In the genomic region with DNA sequence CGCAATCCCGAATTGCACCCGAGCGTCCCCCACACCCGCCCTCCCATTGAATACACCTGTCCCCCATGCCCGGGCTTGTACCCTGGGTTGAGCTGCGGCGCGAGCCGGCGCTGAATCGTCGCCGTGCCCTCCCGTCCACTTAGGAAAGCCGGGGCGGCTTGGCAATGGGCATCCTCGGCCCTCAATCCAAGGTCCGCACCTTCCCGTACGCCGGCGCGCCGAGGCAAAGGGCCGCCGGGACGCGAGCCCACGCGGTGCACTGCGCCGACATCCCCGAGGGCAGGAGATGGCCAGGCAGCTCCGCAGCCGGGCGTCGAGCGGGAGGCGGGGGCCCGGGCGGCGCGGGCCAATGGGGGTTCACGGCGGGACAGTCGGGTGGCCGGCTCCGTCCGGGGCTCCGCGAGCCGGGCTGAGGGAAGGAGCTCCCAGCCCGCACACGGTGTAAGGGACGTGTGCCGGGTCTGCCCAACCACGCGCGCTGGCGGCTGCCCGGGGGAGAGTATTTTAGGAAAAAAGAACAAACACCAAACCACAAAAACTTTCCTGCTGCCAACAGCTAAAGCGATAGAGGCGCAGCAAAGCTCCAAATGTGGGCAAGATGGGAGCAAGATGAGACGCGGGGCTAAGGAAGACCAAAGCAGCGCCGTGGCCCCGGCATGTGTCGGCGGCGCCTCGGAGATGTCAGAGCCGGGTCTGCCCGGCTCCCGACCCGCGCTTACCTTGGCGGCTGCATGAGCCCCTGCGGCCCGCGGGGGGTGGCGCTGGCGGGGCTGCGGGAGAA, we compare ENCODE assay signal across 8 cellular contexts. TPM values are rescaled to one million over a fixed set of nuclear protein-coding genes. Genes with fewer than 3 reads are reported as not detected.
DNase-seq lines count a peak whose midpoint lies in the region; TF ChIP-seq lines count a peak whose summit lies in the region.

No MANE protein-coding gene starts in this region.

- peak overlapping the region; percentile 82 for H3K4me3 Mint-ChIP-seq in activated T-helper 2 cell treated with anti-CD3 and anti-CD28 coated beads, Interferon-gamma antibody, Interleukin-2, Interleukin-4, amounts not matched to agents 10 μg/mL and 5 μg/mL and 100 μg/mL, durations not matched to agents 14 hours and 24 hours and 36 hours (ENCODE audit: low read depth)

- intact Hi-C loops in activated T-helper 2 cell treated with anti-CD3 and anti-CD28 coated beads, Interferon-gamma antibody, Interleukin-2, Interleukin-4, amounts not matched to agents 10 μg/mL and 5 μg/mL and 100 μg/mL, durations not matched to agents 14 hours and 24 hours and 36 hours (cut with micrococcal nuclease), result loop anchor here (2.0 to 5.0 kb wide), 2 partner anchors 991 to 1032 kb away; no protein-coding TSS in a partner anchor

- no peaks in the 10 kb centered on the region for H3K36me3 Mint-ChIP-seq in activated T-helper 2 cell treated with anti-CD3 and anti-CD28 coated beads, Interferon-gamma antibody, Interleukin-2, Interleukin-4, amounts not matched to agents 10 μg/mL and 5 μg/mL and 100 μg/mL, durations not matched to agents 14 hours and 24 hours and 36 hours (ENCODE audit: low read depth)

- H3K9me3 ChIP-seq in right atrium auricular region, result no peaks in the 10 kb centered on the region

- no peak overlapping the region for H3K27ac Mint-ChIP-seq in activated T-helper 2 cell treated with anti-CD3 and anti-CD28 coated beads, Interferon-gamma antibody, Interleukin-2, Interleukin-4, amounts not matched to agents 10 μg/mL and 5 μg/mL and 100 μg/mL, durations not matched to agents 14 hours and 24 hours and 36 hours

- no peaks in the 10 kb centered on the region for H3K9me3 Mint-ChIP-seq in activated T-helper 2 cell treated with anti-CD3 and anti-CD28 coated beads, Interferon-gamma antibody, Interleukin-2, Interleukin-4, amounts not matched to agents 10 μg/mL and 5 μg/mL and 100 μg/mL, durations not matched to agents 14 hours and 24 hours and 36 hours

- no peak for TF ChIP-seq CTCF in right atrium auricular region (IDR thresholded peaks at IDR 0.05)

- H3K27me3 Mint-ChIP-seq in activated T-helper 2 cell treated with anti-CD3 and anti-CD28 coated beads, Interferon-gamma antibody, Interleukin-2, Interleukin-4, amounts not matched to agents 10 μg/mL and 5 μg/mL and 100 μg/mL, durations not matched to agents 14 hours and 24 hours and 36 hours (ENCODE audit: low read depth), result peaks cover 56% of the 10 kb centered on the region

- peak overlapping the region; percentile 67 to 76 for H3K27ac ChIP-seq in right atrium auricular region

- peak overlapping the region; percentile 60 for H3K4me3 ChIP-seq in Jurkat, Clone E6-1 (ENCODE audit: low read length)
- H3K4me3 ChIP-seq in right atrium auricular region (peak overlapping the region; percentile 56 to 67), skeletal muscle cell (ENCODE audit: low read depth, low read length) (peak overlapping the region; percentile 29)

- H3K36me3 ChIP-seq in right atrium auricular region, result no peaks in the 10 kb centered on the region

- H3K4me1 ChIP-seq in right atrium auricular region, result peaks cover 0 to 27% of the 10 kb centered on the region in 2 donors

- peak; percentile 16 for DNase-seq in stimulated activated CD4-positive, alpha-beta T cell treated with anti-CD3 and anti-CD28 coated beads, Interleukin-12 subunit alpha, Interleukin-12 subunit beta, amount 100 ng/mL, for 4 hours
- DNase-seq in stimulated activated CD4-positive, alpha-beta T cell treated with anti-CD3 and anti-CD28 coated beads, Interleukin-4, amount 100 ng/mL, for 1 hour, result no peak
- no peak for DNase-seq in Jurkat, Clone E6-1 (ENCODE audit: low read depth, low spot score)
- DNase-seq in activated T-helper 2 cell treated with anti-CD3 and anti-CD28 coated beads, Interferon-gamma antibody, Interleukin-2, Interleukin-4, amounts not matched to agents 10 μg/mL and 5 μg/mL and 100 μg/mL, durations not matched to agents 14 hours and 24 hours and 36 hours (ENCODE audit: low spot score), result no peak
- DNase-seq in right atrium auricular region (ENCODE audit: low spot score) (no peak), skeletal muscle cell (ENCODE audit: low read depth) (no peak), GF-D8 (lab: John Stamatoyannopoulos, UW) (no peak), pons (ENCODE audit: low spot score) (no peak)

- H3K4me1 Mint-ChIP-seq in activated T-helper 2 cell treated with anti-CD3 and anti-CD28 coated beads, Interferon-gamma antibody, Interleukin-2, Interleukin-4, amounts not matched to agents 10 μg/mL and 5 μg/mL and 100 μg/mL, durations not matched to agents 14 hours and 24 hours and 36 hours (ENCODE audit: low read depth), result peaks cover 14% of the 10 kb centered on the region

- no peaks in the 10 kb centered on the region for H3K27me3 ChIP-seq in right atrium auricular region

RNA-seq across cellular contexts. Expression of gene RGMA, which starts 0.6 kb away (rescaled TPM):
- 3.1 TPM for polyA plus RNA-seq in Jurkat, Clone E6-1 (2012; ENCODE audit: insufficient read depth, insufficient read length)
- not detected in 2 replicates for total RNA-seq in activated T-helper 2 cell treated with anti-CD3 and anti-CD28 coated beads, Interferon-gamma antibody, Interleukin-2, Interleukin-4, amounts not matched to agents 10 μg/mL and 5 μg/mL and 100 μg/mL, durations not matched to agents 14 hours and 24 hours and 36 hours
- 1 to 10 TPM; 7.2 to 9.9 TPM for total RNA-seq in right atrium auricular region
